9 cellular contexts compared by ENCODE assay signal in the genomic region with DNA sequence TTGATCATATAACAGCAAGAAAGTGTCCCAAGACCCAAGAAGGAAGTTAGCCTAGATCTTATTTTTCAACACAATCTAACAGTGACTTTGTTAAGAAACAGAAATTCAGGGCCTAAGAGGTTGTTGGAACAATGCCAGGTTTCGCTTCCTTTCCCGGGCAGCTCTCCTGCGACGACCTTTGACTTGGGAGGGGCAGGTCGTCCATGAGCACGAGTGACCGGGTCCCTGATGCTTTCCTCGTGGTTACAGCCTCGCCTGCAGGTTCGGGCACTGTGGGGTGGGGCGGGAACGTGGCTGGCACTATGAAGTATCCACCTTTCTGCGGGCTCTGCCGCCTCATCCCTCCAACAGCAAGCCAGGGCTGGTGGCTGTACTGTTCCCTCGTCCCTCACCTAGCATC.
DNase-seq lines count a peak whose midpoint lies in the region; ATAC-seq and TF ChIP-seq lines count a peak whose summit lies in the region.
"Had no signal": no experiment of that assay in that cellular context is flagged by ENCODE, and none has a peak within 500 bp of the region (broad histone marks: within the 10 kb centered on the region; RNA-seq: fewer than 3 reads in every experiment).

No MANE protein-coding gene starts in this region.

- peaks cover 45% of the 10 kb centered on the region for H3K4me1 Mint-ChIP-seq in neural progenitor cell
- H3K4me1 Mint-ChIP-seq: stimulated activated naive CD8-positive, alpha-beta T cell treated with anti-CD3 and anti-CD28 coated beads, Interleukin-15, amount 100 ng/mL, for 72 hours had no signal

- H3K4me1 ChIP-seq in MM.1S (ENCODE audit: low read length) = no peaks in the 10 kb centered on the region
- H3K4me1 ChIP-seq in neural progenitor cell = peaks cover 36% of the 10 kb centered on the region

- no peaks in the 10 kb centered on the region for H3F3A ChIP-seq in MM.1S (ENCODE audit: insufficient read depth, low read length)
- H3F3A ChIP-seq in neural progenitor cell (ENCODE audit: low read depth) = peaks cover 39% of the 10 kb centered on the region

- H3K27me3 Mint-ChIP-seq in neural progenitor cell (ENCODE audit: insufficient read depth, low read depth) = peaks cover 19% of the 10 kb centered on the region

- H3K9me2 ChIP-seq in MM.1S (replicated peaks; ENCODE audit: insufficient read depth, low read length) = no peaks in the 10 kb centered on the region

- no peak overlapping the region for H3K4me2 ChIP-seq in MM.1S (ENCODE audit: low read depth, low read length)
- peak overlapping the region; percentile 13 for H3K4me2 ChIP-seq in neural progenitor cell

- no peak overlapping the region for H3K27ac ChIP-seq in MM.1S (ENCODE audit: low read length)
- H3K27ac ChIP-seq in neural progenitor cell = no peak overlapping the region
- H3K27ac ChIP-seq in RWPE1 = no peak overlapping the region

- H3K27me3 ChIP-seq in MM.1S (replicated peaks; ENCODE audit: insufficient read depth, low read length) (no peaks in the 10 kb centered on the region), neural progenitor cell (no peaks in the 10 kb centered on the region)

- DNase-seq in Caki2 (ENCODE audit: low read depth) = peak; percentile 8
- DNase-seq in MM.1S = peak; percentile 51
- peak; percentile 1 for DNase-seq in choroid plexus epithelial cell (ENCODE audit: low read depth)
- DNase-seq in neural progenitor cell (ENCODE audit: low spot score) = no peak
- no peak for DNase-seq in RWPE1 (ENCODE audit: low spot score)
- DNase-seq in midbrain (lab: John Stamatoyannopoulos, UW) = no peak
- DNase-seq in stimulated activated CD4-positive, alpha-beta T cell treated with anti-CD3 and anti-CD28 coated beads, Interleukin-12 subunit alpha, Interleukin-12 subunit beta, amount 100 ng/mL, for 4 hours = no peak
- DNase-seq: stimulated activated naive CD8-positive, alpha-beta T cell treated with anti-CD3 and anti-CD28 coated beads, Interleukin-15, amount 100 ng/mL, for 72 hours had no signal

- H3K9ac ChIP-seq in MM.1S (ENCODE audit: low read length) (no peak overlapping the region), neural progenitor cell (no peak overlapping the region)

- no peak overlapping the region for H2AFZ ChIP-seq in MM.1S (ENCODE audit: low read length)
- no peak overlapping the region for H2AFZ ChIP-seq in neural progenitor cell (replicated peaks)

- H3K4me3 Mint-ChIP-seq in neural progenitor cell = no peak overlapping the region
- H3K4me3 Mint-ChIP-seq: stimulated activated naive CD8-positive, alpha-beta T cell treated with anti-CD3 and anti-CD28 coated beads, Interleukin-15, amount 100 ng/mL, for 72 hours had no signal

- in situ Hi-C loops in Caki2 (cut with HindIII; ENCODE audit: low pct_unique_long_range_greater_than_20kb, low sequenced_read_pairs) = no loop called here

- peaks cover 12% of the 10 kb centered on the region for H3K9me3 Mint-ChIP-seq in neural progenitor cell

- H3K9me3 ChIP-seq in MM.1S (replicated peaks; ENCODE audit: insufficient read depth, low read length) = no peaks in the 10 kb centered on the region
- no peaks in the 10 kb centered on the region for H3K9me3 ChIP-seq in neural progenitor cell (ENCODE audit: low read depth)

- peaks cover 5% of the 10 kb centered on the region for H3K36me3 Mint-ChIP-seq in neural progenitor cell

- no peaks in the 10 kb centered on the region for H3K79me2 ChIP-seq in MM.1S (ENCODE audit: low read length)
- no peaks in the 10 kb centered on the region for H3K79me2 ChIP-seq in neural progenitor cell (ENCODE audit: low read depth)

- H4K20me1 ChIP-seq in MM.1S (ENCODE audit: insufficient read depth, low read length) (no peaks in the 10 kb centered on the region), neural progenitor cell (ENCODE audit: low read depth) (no peaks in the 10 kb centered on the region)

- H3K4me3 ChIP-seq in MM.1S (ENCODE audit: low read length) (no peak overlapping the region), choroid plexus epithelial cell (ENCODE audit: low read depth, low read length) (no peak overlapping the region), neural progenitor cell (no peak overlapping the region)

- CTCF ChIA-PET in RWPE1 (lab: Yijun Ruan, JAX) = interaction anchor here (0.6 kb wide), 1 partner anchor 406 kb away, joined by 3 read pairs; no protein-coding TSS in a partner anchor

- POLR2A ChIA-PET in RWPE1 (lab: Yijun Ruan, JAX; ENCODE audit: low non-redundant PET) = no interaction called here

- H3K36me3 ChIP-seq in MM.1S (replicated peaks; ENCODE audit: insufficient read depth, low read length) (no peaks in the 10 kb centered on the region), neural progenitor cell (no peaks in the 10 kb centered on the region)

- no peak for TF ChIP-seq CTCF in MM.1S (IDR thresholded peaks at IDR 0.05; ENCODE audit: low read length)
- TF ChIP-seq CTCF in choroid plexus epithelial cell (conservative IDR thresholded peaks at IDR 0.05; ENCODE audit: low read depth, low read length) = no peak
- no peak for TF ChIP-seq CTCF in neural progenitor cell (IDR thresholded peaks at IDR 0.05)
- TF ChIP-seq CTCF in RWPE1 (conservative IDR thresholded peaks at IDR 0.05; ENCODE audit: low read depth) = no peak

- no peak for ATAC-seq in HG02870 (IDR thresholded peaks at IDR 0.05; ENCODE audit: unreplicated experiment)
- ATAC-seq: stimulated activated naive CD8-positive, alpha-beta T cell treated with anti-CD3 and anti-CD28 coated beads, Interleukin-15, amount 100 ng/mL, for 72 hours had no signal

- H3K27ac Mint-ChIP-seq in neural progenitor cell = no peak overlapping the region
- H3K27ac Mint-ChIP-seq: stimulated activated naive CD8-positive, alpha-beta T cell treated with anti-CD3 and anti-CD28 coated beads, Interleukin-15, amount 100 ng/mL, for 72 hours had no signal

Comparison
In these comparisons a context has a peak if more than half of its experiments do, and no peak if none do; other contexts are left out.
1. DNase-seq: peak in Caki2 (single experiment), MM.1S (single experiment) and choroid plexus epithelial cell (single experiment); none in neural progenitor cell (single experiment), RWPE1 (single experiment), midbrain (single experiment) and stimulated activated CD4-positive, alpha-beta T cell treated with anti-CD3 and anti-CD28 coated beads, Interleukin-12 subunit alpha, Interleukin-12 subunit beta, amount 100 ng/mL, for 4 hours (single experiment).